In the genomic region with DNA sequence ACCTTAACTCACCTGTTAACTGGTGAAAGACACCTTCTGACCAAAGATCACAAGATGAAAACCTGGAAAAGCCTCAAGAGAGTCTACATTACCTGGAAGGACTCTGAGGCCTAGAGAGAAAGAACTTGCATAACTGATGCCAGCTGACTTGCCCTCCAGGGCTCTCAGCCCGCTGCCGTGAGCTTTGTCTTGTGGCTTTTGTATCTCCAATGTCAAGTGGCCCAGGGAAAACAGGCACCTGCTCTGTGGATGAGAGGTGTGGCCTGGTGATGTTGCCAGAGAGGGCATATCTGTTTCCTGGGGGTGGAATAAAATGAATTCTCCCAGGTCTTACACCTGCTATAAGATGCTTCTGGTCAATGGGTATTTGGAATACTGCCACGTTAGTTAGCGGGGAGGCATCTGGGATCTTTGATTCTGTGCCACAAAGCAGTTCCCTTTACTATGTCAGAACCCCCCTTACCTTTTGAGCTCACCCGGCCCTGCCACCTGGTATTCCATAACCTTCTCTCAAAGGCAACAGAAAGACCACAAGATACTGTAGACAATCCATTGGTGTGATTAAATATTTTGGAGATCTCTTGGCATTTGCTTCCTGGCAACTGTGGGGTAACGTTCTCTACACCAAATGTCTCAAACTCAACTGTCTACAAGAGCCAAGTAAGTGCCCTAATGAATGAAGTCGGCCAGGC, we compare ENCODE assay signal across 22 cellular contexts. TPM values are rescaled to one million over a fixed set of nuclear protein-coding genes. Genes with fewer than 3 reads are reported as not detected.
DNase-seq lines count a peak whose midpoint lies in the region; ATAC-seq and TF ChIP-seq lines count a peak whose summit lies in the region.
"Had no signal": no experiment of that assay in that cellular context is flagged by ENCODE, and none has a peak within 500 bp of the region (broad histone marks: within the 10 kb centered on the region; RNA-seq: fewer than 3 reads in every experiment).

No MANE protein-coding gene starts in this region.

- intact Hi-C loops in left ventricle myocardium inferior (cut with micrococcal nuclease): no loop called here

- no peak overlapping the region for H3K27ac ChIP-seq in lung (ENCODE audit: low read depth in 1 of 2, low read length in 1 of 2)
- H3K27ac ChIP-seq in SJCRH30: no peak overlapping the region
- H3K27ac ChIP-seq in left ventricle myocardium inferior (replicated peaks): no peak overlapping the region
- H3K27ac ChIP-seq: KMS-11, prostate gland, SJSA1, thoracic aorta had no signal

- WGBS in lung, 2 donors: 70 to 86% methylated on average over 7 of the region's 7 CpGs

- H3K27me3 ChIP-seq in lung (ENCODE audit: control insufficient read depth, insufficient read depth): no peaks in the 10 kb centered on the region
- H3K27me3 ChIP-seq in SJCRH30: no peaks in the 10 kb centered on the region
- H3K27me3 ChIP-seq in left ventricle myocardium inferior (ENCODE audit: low read depth): peaks cover 26% of the 10 kb centered on the region

- no peak for ATAC-seq in lung (ENCODE audit: insufficient read depth, low FRiP score)
- no peak for ATAC-seq in GM18867 (IDR thresholded peaks at IDR 0.05; ENCODE audit: unreplicated experiment)
- ATAC-seq: stimulated activated naive B cell treated with anti-CD40 and anti-IgM and Interleukin-4, amounts not matched to agents 10 μg/mL and 1 μg/mL and 100 μg/mL, for 72 hours had no signal

- H3K36me3 ChIP-seq in lung (ENCODE audit: control insufficient read depth in 2 of 2, insufficient read depth in 2 of 2, low read length in 2 of 2): no peaks in the 10 kb centered on the region
- no peaks in the 10 kb centered on the region for H3K36me3 ChIP-seq in SJCRH30
- no peaks in the 10 kb centered on the region for H3K36me3 ChIP-seq in left ventricle myocardium inferior
- H3K36me3 ChIP-seq: HAP-1, prostate gland, SJSA1, thoracic aorta had no signal

- no peak overlapping the region for H3K4me3 ChIP-seq in lung
- no peak overlapping the region for H3K4me3 ChIP-seq in SJCRH30
- H3K4me3 ChIP-seq in left ventricle myocardium inferior: no peak overlapping the region
- H3K4me3 ChIP-seq: HAP-1, prostate gland, SJSA1, thoracic aorta had no signal

- peaks cover 0 to 3% of the 10 kb centered on the region in 2 donors for H3K4me1 ChIP-seq in lung (ENCODE audit: control insufficient read depth in 2 of 2, insufficient read depth in 2 of 2, low read length in 2 of 2)
- no peaks in the 10 kb centered on the region for H3K4me1 ChIP-seq in SJCRH30
- no peaks in the 10 kb centered on the region for H3K4me1 ChIP-seq in left ventricle myocardium inferior
- H3K4me1 ChIP-seq: HAP-1, prostate gland, SJSA1 had no signal

- TF ChIP-seq CTCF in lung (IDR thresholded peaks at IDR 0.05; ENCODE audit: control extremely low read depth, extremely low read depth): no peak
- TF ChIP-seq CTCF in left ventricle myocardium inferior (IDR thresholded peaks at IDR 0.05; ENCODE audit: borderline replicate concordance): no peak

- peak; percentile 92 for DNase-seq in DMS53 treated with DMSO at 0.1 percent for 48 hours (lab: John Stamatoyannopoulos, UW; ENCODE audit: unreplicated experiment)
- peak; percentile 71 for DNase-seq in NCI-H128 (lab: John Stamatoyannopoulos, UW; ENCODE audit: unreplicated experiment)
- DNase-seq in NCI-H345 treated with DMSO at 0.1 percent for 48 hours (lab: John Stamatoyannopoulos, UW; ENCODE audit: unreplicated experiment): peak; percentile 98
- DNase-seq in lung (ENCODE audit: low spot score): peak; percentile 45
- no peak for DNase-seq in SJCRH30
- no peak for DNase-seq in left ventricle myocardium inferior
- DNase-seq: activated CD4-positive, alpha-beta T cell treated with anti-CD3 and anti-CD28 coated beads, Interleukin-2, amount 10 ng/mL, durations not matched to agents 24 days and 14 days; activated CD8-positive, alpha-beta memory T cell treated with anti-CD3 and anti-CD28 coated beads, Interleukin-2, amount 50 U/mL, for 4 hours; activated naive CD8-positive, alpha-beta T cell treated with anti-CD3 and anti-CD28 coated beads for 36 hours; CD4-positive, CD25-positive, alpha-beta regulatory T cell; DND-41; endodermal cell; NCI-H526 treated with DMSO at 0.1 percent for 48 hours; stimulated activated CD4-positive, alpha-beta T cell treated with anti-CD3 and anti-CD28 coated beads, Interleukin-1b, Interleukin-23, amount 100 ng/mL, for 48 hours; stimulated activated naive B cell treated with anti-CD40 and anti-IgM and Interleukin-4, amounts not matched to agents 10 μg/mL and 1 μg/mL and 100 μg/mL, for 72 hours; T-helper 2 cell had no signal

- H3K9me3 ChIP-seq in lung (ENCODE audit: control insufficient read depth in 2 of 2, insufficient read depth in 1 of 2, low read length in 1 of 2): no peaks in the 10 kb centered on the region
- no peaks in the 10 kb centered on the region for H3K9me3 ChIP-seq in SJCRH30 (replicated peaks)
- no peaks in the 10 kb centered on the region for H3K9me3 ChIP-seq in left ventricle myocardium inferior (replicated peaks)
- H3K9me3 ChIP-seq: HAP-1, prostate gland, SJSA1, thoracic aorta had no signal

RNA-seq across cellular contexts. Expression of a gene that starts 54.9 kb away (rescaled TPM):
- 10 to 100 TPM; 10.9 to 11.4 TPM for total RNA-seq in lung
- 1 to 10 TPM; 6.1 to 6.3 TPM for polyA plus RNA-seq in lung
- total RNA-seq in SJCRH30 (2014; rRNA removed; shearing (Covaris generic)): 43.8 and 45.8 TPM in 2 replicates
- 1.8 TPM for total RNA-seq in left ventricle myocardium inferior

Comparison
In these comparisons a context has a peak if more than half of its experiments do, and no peak if none do; other contexts are left out.
1. DNase-seq: peak in DMS53 treated with DMSO at 0.1 percent for 48 hours (single experiment), NCI-H128 (single experiment), NCI-H345 treated with DMSO at 0.1 percent for 48 hours (single experiment) and lung (single experiment); none in SJCRH30 (0 of 2) and left ventricle myocardium inferior (single experiment).